Comparison of ENCODE assay signal across 20 cellular contexts in the genomic region with DNA sequence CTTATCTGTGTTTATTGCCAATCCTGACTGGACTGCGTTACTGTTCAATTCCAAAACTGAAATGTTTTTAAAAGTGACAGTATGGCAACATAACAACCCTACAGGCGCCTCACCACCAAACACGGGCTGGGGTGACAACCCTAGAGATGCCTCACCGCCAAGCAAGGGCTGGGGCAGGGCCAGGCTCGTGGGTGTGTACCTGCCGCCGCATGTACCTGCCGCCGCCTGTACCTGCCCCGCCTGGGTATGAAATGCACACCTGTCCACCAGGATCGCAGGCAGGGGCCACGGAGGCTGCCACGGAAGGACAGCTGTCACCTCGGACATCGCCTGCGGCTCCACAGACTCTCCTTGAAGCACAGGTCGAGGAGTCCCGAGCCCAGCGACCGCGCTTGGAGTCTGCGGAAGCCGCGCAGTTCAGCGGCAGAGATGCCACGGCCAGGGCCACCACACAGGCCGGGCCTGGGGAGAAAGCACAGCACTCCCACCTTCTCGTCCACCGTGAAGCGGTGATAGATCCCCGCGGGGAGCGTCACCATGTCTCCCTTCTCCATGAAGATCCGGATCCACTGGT.
"Had no signal": no experiment of that assay in that cellular context is flagged by ENCODE, and none has a peak within 500 bp of the region (broad histone marks: within the 10 kb centered on the region; RNA-seq: fewer than 3 reads in every experiment).

No MANE protein-coding gene starts in this region.

- H3K9ac ChIP-seq: neural progenitor cell had no signal

- H3K9me3 ChIP-seq: left lung, ovary, prostate gland, uterus had no signal

- H2AFZ ChIP-seq: neural progenitor cell had no signal

- H3K4me3 ChIP-seq: left lung, neural progenitor cell, ovary, prostate gland, skin epidermis, uterus had no signal

- H3K4me2 ChIP-seq: neural progenitor cell had no signal

- H3K36me3 ChIP-seq: neural progenitor cell, ovary, uterus had no signal

- ATAC-seq: activated CD4-positive, alpha-beta T cell treated with anti-CD3 and anti-CD28 coated beads for 36 hours; left lung; naive thymus-derived CD8-positive, alpha-beta T cell; stimulated activated effector memory CD8-positive, alpha-beta T cell treated with anti-CD3 and anti-CD28 coated beads, Interleukin-12 subunit alpha, Interleukin-12 subunit beta, amount 100 ng/mL, for 72 hours; stimulated activated naive CD8-positive, alpha-beta T cell treated with anti-CD3 and anti-CD28 coated beads, Interleukin-15, amount 100 ng/mL, for 72 hours; WTC11 had no signal

- H3K27ac ChIP-seq: left lung, neural progenitor cell, ovary, prostate gland, skin epidermis, uterus had no signal

- H3K27me3 ChIP-seq: left lung, neural progenitor cell, ovary, uterus had no signal

- DNase-seq: activated CD4-positive, alpha-beta T cell treated with anti-CD3 and anti-CD28 coated beads for 36 hours; activated CD4-positive, alpha-beta T cell treated with anti-CD3 and anti-CD28 coated beads, Interleukin-2, amount 50 U/mL, for 48 hours; activated gamma-delta T cell treated with Interleukin-2 at 50 U/mL for 16 hours; anterior cingulate cortex; caudate nucleus; dermis blood vessel endothelial cell; effector memory CD4-positive, alpha-beta T cell; left lung; naive thymus-derived CD8-positive, alpha-beta T cell; ovary; stimulated activated CD4-positive, alpha-beta T cell treated with anti-CD3 and anti-CD28 coated beads, Interleukin-1b, Interleukin-23, amount 100 ng/mL, for 48 hours; stimulated activated naive CD8-positive, alpha-beta T cell treated with anti-CD3 and anti-CD28 coated beads, Interleukin-15, amount 100 ng/mL, for 72 hours; T-helper 9 cell; trophoblast cell had no signal

- H3K4me1 ChIP-seq: left lung, neural progenitor cell, prostate gland, uterus had no signal
